ENCODE assay signal across 11 cellular contexts in the genomic region with DNA sequence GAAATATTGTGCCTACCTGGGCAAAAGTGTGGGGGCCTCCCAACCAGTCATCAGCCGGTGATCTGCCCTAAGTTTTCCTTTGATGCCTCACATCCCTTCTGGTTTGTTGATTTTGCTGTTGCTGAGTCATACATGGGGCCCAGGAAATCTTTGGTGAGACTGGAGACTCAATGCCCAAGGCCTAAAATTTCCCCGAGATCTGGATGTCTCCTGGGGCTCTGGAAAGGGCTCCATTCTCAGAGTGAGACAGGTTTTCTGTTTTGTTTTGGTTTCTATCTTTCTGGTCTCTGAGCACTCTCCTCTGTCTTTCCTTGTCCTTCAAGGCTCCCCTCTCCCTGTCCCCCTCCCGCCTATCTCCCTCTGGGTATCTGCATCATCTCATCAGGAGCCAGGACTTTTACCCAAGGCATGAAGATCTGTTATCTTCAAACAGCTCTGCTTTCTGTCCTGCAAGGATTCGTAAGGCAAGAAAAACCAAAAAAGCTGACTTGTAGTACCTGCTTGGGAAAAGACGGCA.
DNase-seq lines count a peak whose midpoint lies in the region; ATAC-seq and TF ChIP-seq lines count a peak whose summit lies in the region.
"Had no signal": no experiment of that assay in that cellular context is flagged by ENCODE, and none has a peak within 500 bp of the region (broad histone marks: within the 10 kb centered on the region; RNA-seq: fewer than 3 reads in every experiment).

No MANE protein-coding gene starts in this region.

- peaks cover 46% of the 10 kb centered on the region for H3K4me1 ChIP-seq in mammary epithelial cell (ENCODE audit: insufficient read depth, low read length)
- H3K4me1 ChIP-seq in mucosa of rectum (ENCODE audit: control insufficient read depth in 2 of 2, insufficient read depth in 2 of 2, low read length in 2 of 2): peaks cover 0 to 23% of the 10 kb centered on the region in 2 donors
- H3K4me1 ChIP-seq: HAP-1 had no signal

- in situ Hi-C loops in Caki2 (cut with HindIII; ENCODE audit: low pct_unique_long_range_greater_than_20kb, low sequenced_read_pairs) (no loop called here), mammary epithelial cell (cut with MboI; ENCODE audit: low sequenced_read_pairs in 2 of 2) (no loop called here)

- TF ChIP-seq CTCF in mammary epithelial cell (conservative IDR thresholded peaks at IDR 0.05 in 1 of 2, IDR thresholded peaks at IDR 0.05 in 1 of 2; ENCODE audit: extremely low read depth in 1 of 2, insufficient read depth in 1 of 2, low read depth in 1 of 2, low read length in 2 of 2): no peak

- H4K20me1 ChIP-seq in mammary epithelial cell (ENCODE audit: insufficient read depth, low read length): no peaks in the 10 kb centered on the region

- H3K27me3 ChIP-seq in mammary epithelial cell (ENCODE audit: insufficient read depth, low read length) (no peaks in the 10 kb centered on the region), mucosa of rectum (ENCODE audit: control insufficient read depth in 2 of 2, insufficient read depth in 2 of 2, low read length in 2 of 2) (no peaks in the 10 kb centered on the region)

- no TSS peak for BruUV-seq in mammary epithelial cell (replicated peaks; lab: Mats Ljungman, UMichigan)

- no peaks in the 10 kb centered on the region for H3K79me2 ChIP-seq in mammary epithelial cell (ENCODE audit: insufficient read depth, low read length)

- 2% methylated on average over 5 of the region's 5 CpGs for WGBS in mammary epithelial cell (ENCODE audit: low coverage, missing lambda C conversion rate)

- H3K4me2 ChIP-seq in mammary epithelial cell (ENCODE audit: insufficient read depth, low read depth, low read length): peak overlapping the region; percentile 64

- H3K4me3 ChIP-seq in mammary epithelial cell (replicated peaks in 1 of 3; ENCODE audit: insufficient read depth in 1 of 3, low read depth in 2 of 3, low read length in 3 of 3) (no peak overlapping the region), mucosa of rectum (ENCODE audit: low read length in 2 of 2) (peak overlapping the region; percentile 34 to 62)
- H3K4me3 ChIP-seq: HAP-1 had no signal

- no peaks in the 10 kb centered on the region for H3K36me3 ChIP-seq in KOPT-K1 (ENCODE audit: insufficient read depth, low read length)
- no peaks in the 10 kb centered on the region for H3K36me3 ChIP-seq in mammary epithelial cell (ENCODE audit: insufficient read depth, low read length)
- H3K36me3 ChIP-seq in mucosa of rectum (ENCODE audit: control insufficient read depth in 2 of 2, insufficient read depth in 2 of 2, low read length in 2 of 2): no peaks in the 10 kb centered on the region
- H3K36me3 ChIP-seq: HAP-1 had no signal

- H3K9ac ChIP-seq in mammary epithelial cell (ENCODE audit: insufficient read depth, low read length): peak overlapping the region; percentile 29
- H3K9ac ChIP-seq in mucosa of rectum (ENCODE audit: low read depth in 1 of 2, low read length in 2 of 2): peak overlapping the region in 1 of 2 donors; percentile 18

- H3K27ac ChIP-seq in KOPT-K1 (ENCODE audit: low read depth, low read length, poor library complexity, severe bottlenecking) (peak overlapping the region; percentile 58), mammary epithelial cell (ENCODE audit: insufficient read depth, low read depth, low read length) (peak overlapping the region; percentile 88), mucosa of rectum (ENCODE audit: low read depth in 2 of 2, low read length in 2 of 2) (peak overlapping the region; percentile 69 to 81)

- DNase-seq in Caki2 (ENCODE audit: low read depth) (peak; percentile 36), mammary epithelial cell (peak; percentile 97)
- no peak for DNase-seq in stimulated activated CD4-positive, alpha-beta T cell treated with anti-CD3 and anti-CD28 coated beads, Interleukin-2, amount 100 ng/mL, for 48 hours
- DNase-seq: activated T-cell treated with anti-CD3 and anti-CD28 coated beads, Interleukin-2, amount 50 U/mL, for 24 hours; right cardiac atrium had no signal

- CTCF ChIA-PET in mammary epithelial cell (lab: Charles Lee; ENCODE audit: low non-redundant PET): no interaction called here

- H2AFZ ChIP-seq in mammary epithelial cell (ENCODE audit: low read depth, low read length): peak overlapping the region; percentile 87

- intact Hi-C loops in mammary epithelial cell (cut with micrococcal nuclease): no loop called here

- H3K9me3 ChIP-seq in KOPT-K1 (ENCODE audit: insufficient read depth, low read length, poor library complexity, severe bottlenecking) (peaks cover 3% of the 10 kb centered on the region), mammary epithelial cell (replicated peaks; ENCODE audit: insufficient read depth, low read length) (peaks cover 9% of the 10 kb centered on the region), mucosa of rectum (ENCODE audit: control insufficient read depth in 2 of 2, low read length in 2 of 2) (no peaks in the 10 kb centered on the region)
- H3K9me3 ChIP-seq: HAP-1 had no signal

- ATAC-seq in GM21737 (IDR thresholded peaks at IDR 0.05; ENCODE audit: unreplicated experiment) (no peak), HG03280 (IDR thresholded peaks at IDR 0.05; ENCODE audit: unreplicated experiment) (no peak), GM19452 (IDR thresholded peaks at IDR 0.05; ENCODE audit: unreplicated experiment) (no peak)
- ATAC-seq: right cardiac atrium had no signal

- dilution Hi-C loops in mammary epithelial cell (cut with HindIII; ENCODE audit: low sequenced_read_pairs): loop anchor here (5.0 kb wide), 1 partner anchor 97 kb away; no protein-coding TSS in a partner anchor

Comparison
In these comparisons a context has a peak if more than half of its experiments do, and no peak if none do; other contexts are left out.
1. DNase-seq: peak in Caki2 (single experiment) and mammary epithelial cell (single experiment); none in stimulated activated CD4-positive, alpha-beta T cell treated with anti-CD3 and anti-CD28 coated beads, Interleukin-2, amount 100 ng/mL, for 48 hours (0 of 2).
2. H3K4me3 ChIP-seq: peak in mucosa of rectum (2 of 2); none in mammary epithelial cell (0 of 3).
3. Peak in every context shown above with its lines, with median percentiles within 50 percentile points of each other: H3K27ac ChIP-seq.